Comparison of ENCODE assay signal across 29 cellular contexts in genomic region chr5:66903218-66903617, GRCh38.
"Had no signal": no experiment of that assay in that cellular context is flagged by ENCODE, and none has a peak within 500 bp of the region (broad histone marks: within the 10 kb centered on the region; RNA-seq: fewer than 3 reads in every experiment).

No MANE protein-coding gene starts in this region.

- H3K4me3 ChIP-seq: stomach, suprapubic skin, testis, thoracic aorta, thyroid gland, tibial artery, tibial nerve, transverse colon, upper lobe of left lung, upper lobe of right lung, uterus, vagina had no signal

- ATAC-seq: stimulated activated effector memory CD8-positive, alpha-beta T cell treated with anti-CD3 and anti-CD28 coated beads, Interleukin-12 subunit alpha, Interleukin-12 subunit beta, amount 100 ng/mL, for 72 hours; stimulated activated memory B cell treated with anti-CD40 and anti-IgM and Interleukin-4, amounts not matched to agents 10 μg/mL and 1 μg/mL and 100 μg/mL, for 72 hours; stimulated activated naive B cell treated with anti-CD40 and anti-IgM and Interleukin-4, amounts not matched to agents 10 μg/mL and 1 μg/mL and 100 μg/mL, for 72 hours; stimulated activated naive CD8-positive, alpha-beta T cell treated with anti-CD3 and anti-CD28 coated beads, Interleukin-15, amount 100 ng/mL, for 72 hours; stimulated activated naive CD8-positive, alpha-beta T cell treated with anti-CD3 and anti-CD28 coated beads, Interleukin-15, Interleukin-2, amounts not matched to agents 100 U/mL and 50 U/mL, for 24 hours; upper lobe of right lung had no signal

- H3K27me3 Mint-ChIP-seq: stimulated activated memory B cell treated with anti-CD40 and anti-IgM and Interleukin-4, amounts not matched to agents 10 μg/mL and 1 μg/mL and 100 μg/mL, for 72 hours; stimulated activated naive B cell treated with anti-CD40 and anti-IgM and Interleukin-4, amounts not matched to agents 10 μg/mL and 1 μg/mL and 100 μg/mL, for 72 hours; type B pancreatic cell had no signal

- H3K4me3 Mint-ChIP-seq: stimulated activated effector memory CD8-positive, alpha-beta T cell treated with anti-CD3 and anti-CD28 coated beads, Interleukin-12 subunit alpha, Interleukin-12 subunit beta, amount 100 ng/mL, for 72 hours; stimulated activated memory B cell treated with anti-CD40 and anti-IgM and Interleukin-4, amounts not matched to agents 10 μg/mL and 1 μg/mL and 100 μg/mL, for 72 hours; stimulated activated naive B cell treated with anti-CD40 and anti-IgM and Interleukin-4, amounts not matched to agents 10 μg/mL and 1 μg/mL and 100 μg/mL, for 72 hours; stimulated activated naive CD8-positive, alpha-beta T cell treated with anti-CD3 and anti-CD28 coated beads, Interleukin-15, amount 100 ng/mL, for 72 hours; stimulated activated naive CD8-positive, alpha-beta T cell treated with anti-CD3 and anti-CD28 coated beads, Interleukin-15, Interleukin-2, amounts not matched to agents 100 ng/mL and 50 ng/mL, for 24 hours; type B pancreatic cell had no signal

- H3K27me3 ChIP-seq: stomach, suprapubic skin, testis, thyroid gland, tibial artery, tibial nerve, transverse colon, upper lobe of left lung, upper lobe of right lung, uterus, vagina had no signal

- H3K4me1 ChIP-seq: stomach, suprapubic skin, testis, tibial artery, tibial nerve, upper lobe of right lung, uterus, vagina had no signal

- H3K36me3 Mint-ChIP-seq: stimulated activated effector memory CD8-positive, alpha-beta T cell treated with anti-CD3 and anti-CD28 coated beads, Interleukin-12 subunit alpha, Interleukin-12 subunit beta, amount 100 ng/mL, for 72 hours; stimulated activated memory B cell treated with anti-CD40 and anti-IgM and Interleukin-4, amounts not matched to agents 10 μg/mL and 1 μg/mL and 100 μg/mL, for 72 hours; stimulated activated naive B cell treated with anti-CD40 and anti-IgM and Interleukin-4, amounts not matched to agents 10 μg/mL and 1 μg/mL and 100 μg/mL, for 72 hours; type B pancreatic cell had no signal

- DNase-seq: stimulated activated CD4-positive, alpha-beta T cell treated with anti-CD3 and anti-CD28 coated beads, Interleukin-2, amount 100 ng/mL, for 48 hours; stimulated activated CD4-positive, alpha-beta T cell treated with anti-CD3 and anti-CD28 coated beads, Interleukin-4, amount 100 ng/mL, for 1 hour; stimulated activated CD4-positive, alpha-beta T cell treated with anti-CD3 and anti-CD28 coated beads, Interleukin-4, amount 100 ng/mL, for 24 hours; stimulated activated CD4-positive, alpha-beta T cell treated with anti-CD3 and anti-CD28 coated beads, Interleukin-4, amount 100 ng/mL, for 4 hours; stimulated activated CD8-positive, alpha-beta memory T cell treated with anti-CD3 and anti-CD28 coated beads, Interleukin-4, amount 100 ng/mL, for 48 hours; stimulated activated naive B cell treated with anti-CD40 and anti-IgM and Interleukin-4, amounts not matched to agents 10 μg/mL and 1 μg/mL and 100 μg/mL, for 72 hours; stimulated activated naive CD4-positive, alpha-beta T cell; stimulated activated naive CD4-positive, alpha-beta T cell treated with Interleukin-2 at 50 U/mL for 16 hours; stimulated activated naive CD8-positive, alpha-beta T cell treated with anti-CD3 and anti-CD28 coated beads, Interleukin-15, amount 100 ng/mL, for 72 hours; stimulated activated naive CD8-positive, alpha-beta T cell treated with anti-CD3 and anti-CD28 coated beads, Interleukin-15, Interleukin-2, amounts not matched to agents 100 U/mL and 50 U/mL, for 24 hours; stomach; substantia nigra; testis; thyroid gland; tibial artery; transverse colon; trophoblast cell; upper lobe of left lung; upper lobe of right lung; uterus had no signal

- H3K9me3 ChIP-seq: stomach, suprapubic skin, testis, thoracic aorta, thyroid gland, tibial artery, tibial nerve, transverse colon, upper lobe of left lung, upper lobe of right lung, uterus, vagina had no signal

- H3K36me3 ChIP-seq: stomach, suprapubic skin, thoracic aorta, thyroid gland, tibial artery, tibial nerve, transverse colon, upper lobe of left lung, upper lobe of right lung, uterus, vagina had no signal

- H3K9me3 Mint-ChIP-seq: stimulated activated effector memory CD8-positive, alpha-beta T cell treated with anti-CD3 and anti-CD28 coated beads, Interleukin-12 subunit alpha, Interleukin-12 subunit beta, amount 100 ng/mL, for 72 hours; stimulated activated memory B cell treated with anti-CD40 and anti-IgM and Interleukin-4, amounts not matched to agents 10 μg/mL and 1 μg/mL and 100 μg/mL, for 72 hours; stimulated activated naive B cell treated with anti-CD40 and anti-IgM and Interleukin-4, amounts not matched to agents 10 μg/mL and 1 μg/mL and 100 μg/mL, for 72 hours; stimulated activated naive CD8-positive, alpha-beta T cell treated with anti-CD3 and anti-CD28 coated beads, Interleukin-15, amount 100 ng/mL, for 72 hours; stimulated activated naive CD8-positive, alpha-beta T cell treated with anti-CD3 and anti-CD28 coated beads, Interleukin-15, Interleukin-2, amounts not matched to agents 100 ng/mL and 50 ng/mL, for 24 hours; type B pancreatic cell had no signal

- H3K27ac ChIP-seq: stomach, suprapubic skin, testis, thoracic aorta, thyroid gland, tibial artery, tibial nerve, upper lobe of left lung, upper lobe of right lung, uterus, vagina had no signal

- H3K27ac Mint-ChIP-seq: stimulated activated effector memory CD8-positive, alpha-beta T cell treated with anti-CD3 and anti-CD28 coated beads, Interleukin-12 subunit alpha, Interleukin-12 subunit beta, amount 100 ng/mL, for 72 hours; stimulated activated memory B cell treated with anti-CD40 and anti-IgM and Interleukin-4, amounts not matched to agents 10 μg/mL and 1 μg/mL and 100 μg/mL, for 72 hours; stimulated activated naive B cell treated with anti-CD40 and anti-IgM and Interleukin-4, amounts not matched to agents 10 μg/mL and 1 μg/mL and 100 μg/mL, for 72 hours; stimulated activated naive CD8-positive, alpha-beta T cell treated with anti-CD3 and anti-CD28 coated beads, Interleukin-15, amount 100 ng/mL, for 72 hours; stimulated activated naive CD8-positive, alpha-beta T cell treated with anti-CD3 and anti-CD28 coated beads, Interleukin-15, Interleukin-2, amounts not matched to agents 100 ng/mL and 50 ng/mL, for 24 hours; type B pancreatic cell had no signal

- H3K4me1 Mint-ChIP-seq: stimulated activated effector memory CD8-positive, alpha-beta T cell treated with anti-CD3 and anti-CD28 coated beads, Interleukin-12 subunit alpha, Interleukin-12 subunit beta, amount 100 ng/mL, for 72 hours; stimulated activated naive B cell treated with anti-CD40 and anti-IgM and Interleukin-4, amounts not matched to agents 10 μg/mL and 1 μg/mL and 100 μg/mL, for 72 hours; stimulated activated naive CD8-positive, alpha-beta T cell treated with anti-CD3 and anti-CD28 coated beads, Interleukin-15, amount 100 ng/mL, for 72 hours had no signal

- FAIRE-seq: urothelium cell line had no signal
